15 cellular contexts compared by ENCODE assay signal in genomic region chrX:119359618-119360382, GRCh38. TPM values are rescaled to one million over a fixed set of nuclear protein-coding genes. Genes with fewer than 3 reads are reported as not detected.
A peak's percentile ranks its signal among the peaks of the same experiment; 100 is the strongest.
DNase-seq lines count a peak whose midpoint lies in the region; ATAC-seq, FAIRE-seq and TF ChIP-seq lines count a peak whose summit lies in the region.
"Had no signal": no experiment of that assay in that cellular context is flagged by ENCODE, and none has a peak within 500 bp of the region (broad histone marks: within the 10 kb centered on the region; RNA-seq: fewer than 3 reads in every experiment).

No MANE protein-coding gene starts in this region.

- no peak overlapping the region for H3K4me3 ChIP-seq in right lobe of liver
- H3K4me3 ChIP-seq in HepG2 (replicated peaks in 1 of 3; ENCODE audit: insufficient read depth in 1 of 3, low read depth in 2 of 3, low read length in 3 of 3), result no peak overlapping the region
- H3K4me3 ChIP-seq in MG63, result no peak overlapping the region
- H3K4me3 ChIP-seq: GM12878 had no signal

- in situ Hi-C loops in HepG2 (cut with HindIII; ENCODE audit: extremely low pct_ligation_motif_present, low pct_unique_long_range_greater_than_20kb), result no loop called here
- in situ Hi-C loops in ACHN (cut with HindIII; ENCODE audit: low pct_ligation_motif_present, low pct_unique_long_range_greater_than_20kb, low sequenced_read_pairs), result no loop called here

- no peaks in the 10 kb centered on the region for H3K36me3 ChIP-seq in right lobe of liver
- H3K36me3 ChIP-seq in HepG2 (replicated peaks in 1 of 2; ENCODE audit: control insufficient read depth in 1 of 2, insufficient read depth in 2 of 2, low read length in 2 of 2), result no peaks in the 10 kb centered on the region
- no peaks in the 10 kb centered on the region for H3K36me3 ChIP-seq in MG63

- H3K9ac ChIP-seq in HepG2 (ENCODE audit: insufficient read depth, low read depth, low read length), result no peak overlapping the region

- no peak overlapping the region for H3K27ac ChIP-seq in right lobe of liver
- no peak overlapping the region for H3K27ac ChIP-seq in HepG2 (ENCODE audit: extremely low read length, insufficient read depth, low read length)

- TF ChIP-seq CTCF in right lobe of liver (IDR thresholded peaks at IDR 0.05), result no peak
- no peak for TF ChIP-seq CTCF in HepG2 (CRISPR knock-in tag; IDR thresholded peaks at IDR 0.05)

- peak; percentile 79 to 92 (median 82) for ATAC-seq in right lobe of liver
- ATAC-seq in HepG2, result no peak
- peak; percentile 60 for ATAC-seq in sciatic nerve
- ATAC-seq: GM12878, HCT116 had no signal

- DNase-seq in right lobe of liver, result peak in 2 of 3 donors; percentile 51 to 61
- DNase-seq in HepG2 (ENCODE audit: low spot score), result no peak
- DNase-seq in MG63, result peak; percentile 5
- peak; percentile 36 for DNase-seq in fibroblast of peridontal ligament (ENCODE audit: extremely low read depth)
- no peak for DNase-seq in sciatic nerve (ENCODE audit: low spot score)
- DNase-seq in ACHN, result no peak
- no peak for DNase-seq in NCI-H2171 (lab: John Stamatoyannopoulos, UW)
- no peak for DNase-seq in posterior vena cava (ENCODE audit: low spot score)
- DNase-seq: CD8-positive, alpha-beta memory T cell; DMS53; IMR-90 had no signal

- H2AFZ ChIP-seq in HepG2 (ENCODE audit: low read length), result no peak overlapping the region

- TF ChIP-seq RAD21 in HepG2 (CRISPR knock-in tag; IDR thresholded peaks at IDR 0.05), result no peak

- FAIRE-seq in HepG2 (lab: Jason Lieb, UNC), result no peak
- FAIRE-seq: GM12878, GM18507, H54 had no signal

- CTCF ChIA-PET in HepG2 (lab: Yijun Ruan, JAX; ENCODE audit: low intra/inter-chr PET ratio, low total read pairs), result no interaction called here

- POLR2A ChIA-PET in HepG2 (lab: Yijun Ruan, JAX), result no interaction called here

- BruUV-seq in HepG2 (replicated peaks; lab: Mats Ljungman, UMichigan), result no TSS peak

- H3K9me3 ChIP-seq in right lobe of liver, result no peaks in the 10 kb centered on the region
- no peaks in the 10 kb centered on the region for H3K9me3 ChIP-seq in HepG2 (ENCODE audit: low read length)
- no peaks in the 10 kb centered on the region for H3K9me3 ChIP-seq in MG63

- TF ChIP-seq POLR2A in right lobe of liver (IDR thresholded peaks at IDR 0.05) (no peak), HepG2 (IDR thresholded peaks at IDR 0.05; ENCODE audit: insufficient read depth in 1 of 2, low read depth in 2 of 2, low read length in 2 of 2) (no peak)

- intact Hi-C loops in right lobe of liver (cut with DNase I) (no loop called here), HepG2 (cut with micrococcal nuclease; ENCODE audit: unreplicated experiment) (no loop called here), sciatic nerve (cut with DNase I) (no loop called here), posterior vena cava (cut with DNase I) (no loop called here)

- no peaks in the 10 kb centered on the region for H3K79me2 ChIP-seq in HepG2 (ENCODE audit: insufficient read depth, low read length)

- no CpG with 5 or more reads among the region's 4 CpGs for WGBS in right lobe of liver (ENCODE audit: insufficient coverage, low coverage, low lambda C conversion rate, missing lambda C conversion rate)
- 0% methylated on average over 1 of the region's 4 CpGs for WGBS in HepG2 (ENCODE audit: low lambda C conversion rate)

- no peaks in the 10 kb centered on the region for H4K20me1 ChIP-seq in HepG2 (ENCODE audit: insufficient read depth, low read length)

- TF ChIP-seq EP300 in HepG2 (IDR thresholded peaks at IDR 0.05; ENCODE audit: low read depth in 2 of 2, low read length in 2 of 2), result no peak
- TF ChIP-seq EP300 in HepG2 (CRISPR knock-in tag; IDR thresholded peaks at IDR 0.05; ENCODE audit: borderline replicate concordance), result no peak

- H3K27me3 ChIP-seq in right lobe of liver, result no peaks in the 10 kb centered on the region
- H3K27me3 ChIP-seq in HepG2 (ENCODE audit: control insufficient read depth in 1 of 2, insufficient read depth in 2 of 2, low read length in 2 of 2), result no peaks in the 10 kb centered on the region
- H3K27me3 ChIP-seq in MG63, result no peaks in the 10 kb centered on the region

- no peak overlapping the region for H3K4me2 ChIP-seq in HepG2 (ENCODE audit: low read depth, low read length)

- H3K4me1 ChIP-seq in right lobe of liver (peaks cover 0 to 6% (median 0%) of the 10 kb centered on the region in 4 donors), HepG2 (ENCODE audit: insufficient read depth, low read length) (no peaks in the 10 kb centered on the region)

TF ChIP-seq in HepG2, 621 proteins besides CTCF, POLR2A, EP300 and RAD21:
- TF ChIP-seq, protein P1, sequence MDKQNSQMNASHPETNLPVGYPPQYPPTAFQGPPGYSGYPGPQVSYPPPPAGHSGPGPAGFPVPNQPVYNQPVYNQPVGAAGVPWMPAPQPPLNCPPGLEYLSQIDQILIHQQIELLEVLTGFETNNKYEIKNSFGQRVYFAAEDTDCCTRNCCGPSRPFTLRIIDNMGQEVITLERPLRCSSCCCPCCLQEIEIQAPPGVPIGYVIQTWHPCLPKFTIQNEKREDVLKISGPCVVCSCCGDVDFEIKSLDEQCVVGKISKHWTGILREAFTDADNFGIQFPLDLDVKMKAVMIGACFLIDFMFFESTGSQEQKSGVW (CRISPR knock-in tag; IDR thresholded peaks at IDR 0.05; ENCODE audit: borderline replicate concordance), result no peak
- TF ChIP-seq IRF2 (CRISPR knock-in tag; IDR thresholded peaks at IDR 0.05) (no peak), CERS6 (CRISPR knock-in tag; IDR thresholded peaks at IDR 0.05) (no peak), ZNF12 (CRISPR knock-in tag; IDR thresholded peaks at IDR 0.05) (no peak), NCOA2 (CRISPR knock-in tag; IDR thresholded peaks at IDR 0.05) (no peak), ZNF704 (CRISPR knock-in tag; IDR thresholded peaks at IDR 0.05; ENCODE audit: borderline replicate concordance) (no peak)

RNA-seq across cellular contexts. Expression of gene SLC25A43, which starts 39.3 kb away (rescaled TPM):
- total RNA-seq in right lobe of liver (10 to 100 TPM in 2 of 6 experiments, 1 to 10 TPM in 4; 6.4 to 21.5 (median 7.5) TPM), HepG2 (2016; rRNA removed; fragmentation: Illumina TruSeq; extraction: Trizol) (13.2 and 14.1 TPM in 2 replicates), sciatic nerve (20.3 TPM), posterior vena cava (10 to 100 TPM; 14.0 to 14.7 TPM)
- 7.9 and 9.2 TPM in 2 replicates for total RNA-seq in HepG2 (2016; cell fraction: cytosol; rRNA removed; fragmentation: Illumina TruSeq; extraction: Trizol; ENCODE audit: low read depth)
- total RNA-seq in HepG2 (2016; cell fraction: insoluble cytoplasmic fraction; rRNA removed; fragmentation: Illumina TruSeq; extraction: Trizol), result 12.2 and 13.4 TPM in 2 replicates
- 24.3 and 26.0 TPM in 2 replicates for total RNA-seq in HepG2 (2016; cell fraction: membrane; rRNA removed; fragmentation: Illumina TruSeq; extraction: Trizol)
- total RNA-seq in HepG2 (2016; cell fraction: nucleus; rRNA removed; fragmentation: Illumina TruSeq; extraction: Trizol), result 6.0 and 6.9 TPM in 2 replicates
- polyA plus RNA-seq in HepG2 (2011; rRNA removed), result 5.8 and 6.4 TPM in 2 replicates
- 5.1 and 7.7 TPM in 2 replicates for polyA plus RNA-seq in HepG2 (2011; cell fraction: cytosol; rRNA removed)
- 2.9 and 3.3 TPM in 2 replicates for polyA plus RNA-seq in HepG2 (2011; cell fraction: nucleus; rRNA removed)
- 7.8 TPM in 2 replicates for polyA plus RNA-seq in HepG2 (2012)
- polyA plus RNA-seq in HepG2 (2016; cell fraction: cytosol; fragmentation: Illumina TruSeq; extraction: Trizol; ENCODE audit: low read depth), result 12.5 and 12.9 TPM in 2 replicates
- 17.1 and 19.8 TPM in 2 replicates for polyA plus RNA-seq in HepG2 (2016; cell fraction: insoluble cytoplasmic fraction; fragmentation: Illumina TruSeq; extraction: Trizol; ENCODE audit: low read depth)
- polyA plus RNA-seq in HepG2 (2016; cell fraction: membrane; fragmentation: Illumina TruSeq; extraction: Trizol; ENCODE audit: low read depth), result 23.4 and 29.4 TPM in 2 replicates
- 12.5 and 13.3 TPM in 2 replicates for polyA plus RNA-seq in HepG2 (2016; cell fraction: nucleus; fragmentation: Illumina TruSeq; extraction: Trizol; ENCODE audit: insufficient read depth, low read depth)
- polyA minus RNA-seq in HepG2 (2011; rRNA and poly(A)+ RNA removed; ENCODE audit: low replicate concordance), result 4.5 and 7.1 TPM in 2 replicates
- 3.7 and 4.6 TPM in 2 replicates for polyA minus RNA-seq in HepG2 (2011; cell fraction: cytosol; rRNA and poly(A)+ RNA removed)
- polyA minus RNA-seq in HepG2 (2011; cell fraction: nucleus; rRNA and poly(A)+ RNA removed), result 2.4 and 3.4 TPM in 2 replicates
- 16.4 and 19.8 TPM in 2 replicates for total RNA-seq in MG63 (2014; rRNA removed; shearing (Covaris generic); ENCODE audit: low replicate concordance)

Comparison
In these comparisons a context has a peak if more than half of its experiments do, and no peak if none do; other contexts are left out.
1. DNase-seq: peak in right lobe of liver (2 of 3), MG63 (single experiment) and fibroblast of peridontal ligament (single experiment); none in HepG2 (single experiment), sciatic nerve (single experiment), ACHN (single experiment), NCI-H2171 (single experiment) and posterior vena cava (single experiment).